ENCODE assay signal across 1 cellular context in the genomic region with DNA sequence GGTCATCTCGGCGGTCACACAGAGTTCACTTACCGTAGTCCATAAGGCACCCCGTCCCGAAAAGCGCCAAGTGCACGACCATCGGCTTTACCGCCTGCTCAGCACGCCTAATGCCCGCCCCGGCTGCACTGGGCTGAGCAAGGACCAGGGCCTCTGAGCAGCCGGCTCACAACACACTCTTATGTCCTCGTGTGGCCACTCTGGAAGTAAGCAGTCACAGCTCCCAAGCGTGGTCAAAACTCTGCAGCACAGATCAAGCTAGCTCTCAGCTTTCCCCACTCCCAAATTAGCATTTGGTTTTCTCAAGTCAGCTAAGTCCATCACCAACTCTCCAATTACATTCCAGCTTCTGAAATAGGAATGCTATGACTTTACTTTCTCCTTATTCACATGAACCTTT.
A peak's percentile ranks its signal among the peaks of the same experiment; 100 is the strongest.
TF ChIP-seq lines count a peak whose summit lies in the region.

No MANE protein-coding gene starts in this region.

TF ChIP-seq in HepG2, 621 proteins besides CTCF, POLR2A, EP300 and RAD21 (continued from another document):
- TF ChIP-seq, protein P1, sequence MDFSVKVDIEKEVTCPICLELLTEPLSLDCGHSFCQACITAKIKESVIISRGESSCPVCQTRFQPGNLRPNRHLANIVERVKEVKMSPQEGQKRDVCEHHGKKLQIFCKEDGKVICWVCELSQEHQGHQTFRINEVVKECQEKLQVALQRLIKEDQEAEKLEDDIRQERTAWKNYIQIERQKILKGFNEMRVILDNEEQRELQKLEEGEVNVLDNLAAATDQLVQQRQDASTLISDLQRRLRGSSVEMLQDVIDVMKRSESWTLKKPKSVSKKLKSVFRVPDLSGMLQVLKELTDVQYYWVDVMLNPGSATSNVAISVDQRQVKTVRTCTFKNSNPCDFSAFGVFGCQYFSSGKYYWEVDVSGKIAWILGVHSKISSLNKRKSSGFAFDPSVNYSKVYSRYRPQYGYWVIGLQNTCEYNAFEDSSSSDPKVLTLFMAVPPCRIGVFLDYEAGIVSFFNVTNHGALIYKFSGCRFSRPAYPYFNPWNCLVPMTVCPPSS (IDR thresholded peaks at IDR 0.05) = no peak
- TF ChIP-seq, protein P2, sequence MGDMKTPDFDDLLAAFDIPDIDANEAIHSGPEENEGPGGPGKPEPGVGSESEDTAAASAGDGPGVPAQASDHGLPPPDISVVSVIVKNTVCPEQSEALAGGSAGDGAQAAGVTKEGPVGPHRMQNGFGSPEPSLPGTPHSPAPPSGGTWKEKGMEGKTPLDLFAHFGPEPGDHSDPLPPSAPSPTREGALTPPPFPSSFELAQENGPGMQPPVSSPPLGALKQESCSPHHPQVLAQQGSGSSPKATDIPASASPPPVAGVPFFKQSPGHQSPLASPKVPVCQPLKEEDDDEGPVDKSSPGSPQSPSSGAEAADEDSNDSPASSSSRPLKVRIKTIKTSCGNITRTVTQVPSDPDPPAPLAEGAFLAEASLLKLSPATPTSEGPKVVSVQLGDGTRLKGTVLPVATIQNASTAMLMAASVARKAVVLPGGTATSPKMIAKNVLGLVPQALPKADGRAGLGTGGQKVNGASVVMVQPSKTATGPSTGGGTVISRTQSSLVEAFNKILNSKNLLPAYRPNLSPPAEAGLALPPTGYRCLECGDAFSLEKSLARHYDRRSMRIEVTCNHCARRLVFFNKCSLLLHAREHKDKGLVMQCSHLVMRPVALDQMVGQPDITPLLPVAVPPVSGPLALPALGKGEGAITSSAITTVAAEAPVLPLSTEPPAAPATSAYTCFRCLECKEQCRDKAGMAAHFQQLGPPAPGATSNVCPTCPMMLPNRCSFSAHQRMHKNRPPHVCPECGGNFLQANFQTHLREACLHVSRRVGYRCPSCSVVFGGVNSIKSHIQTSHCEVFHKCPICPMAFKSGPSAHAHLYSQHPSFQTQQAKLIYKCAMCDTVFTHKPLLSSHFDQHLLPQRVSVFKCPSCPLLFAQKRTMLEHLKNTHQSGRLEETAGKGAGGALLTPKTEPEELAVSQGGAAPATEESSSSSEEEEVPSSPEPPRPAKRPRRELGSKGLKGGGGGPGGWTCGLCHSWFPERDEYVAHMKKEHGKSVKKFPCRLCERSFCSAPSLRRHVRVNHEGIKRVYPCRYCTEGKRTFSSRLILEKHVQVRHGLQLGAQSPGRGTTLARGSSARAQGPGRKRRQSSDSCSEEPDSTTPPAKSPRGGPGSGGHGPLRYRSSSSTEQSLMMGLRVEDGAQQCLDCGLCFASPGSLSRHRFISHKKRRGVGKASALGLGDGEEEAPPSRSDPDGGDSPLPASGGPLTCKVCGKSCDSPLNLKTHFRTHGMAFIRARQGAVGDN (CRISPR knock-in tag; IDR thresholded peaks at IDR 0.05) = 0 out of 2 replicates have a peak, but pooled peaks have one; percentile 13
